ENCODE assay signal across 1 cellular context in genomic region chr4:83780334-83780733, GRCh38.
A peak's percentile ranks its signal among the peaks of the same experiment; 100 is the strongest.
TF ChIP-seq lines count a peak whose summit lies in the region.

No MANE protein-coding gene starts in this region.

TF ChIP-seq in K562, 482 proteins besides CTCF, POLR2A, EP300 and RAD21:
- peak; percentile 39; the same call in 1 of the 2 replicates for TF ChIP-seq PKNOX1 (IDR thresholded peaks at IDR 0.05)
- no peak for TF ChIP-seq HOMEZ (CRISPR knock-in tag; IDR thresholded peaks at IDR 0.05)
TF ChIP-seq in K562: peak in this region for 1.
